13 cellular contexts compared by ENCODE assay signal in genomic region chr5:167565555-167565954, GRCh38.
DNase-seq lines count a peak whose midpoint lies in the region; ATAC-seq, FAIRE-seq and TF ChIP-seq lines count a peak whose summit lies in the region.
"Had no signal": no experiment of that assay in that cellular context is flagged by ENCODE, and none has a peak within 500 bp of the region (broad histone marks: within the 10 kb centered on the region; RNA-seq: fewer than 3 reads in every experiment).

No MANE protein-coding gene starts in this region.

- H3K9me3 Mint-ChIP-seq in activated CD4-positive, alpha-beta memory T cell treated with anti-CD3 and anti-CD28 coated beads for 36 hours, result peaks cover 2% of the 10 kb centered on the region

- intact Hi-C loops in dorsolateral prefrontal cortex (cut with DNase I), result no loop called here
- intact Hi-C loops in pancreas (cut with DNase I), result no loop called here
- intact Hi-C loops in activated CD4-positive, alpha-beta memory T cell treated with anti-CD3 and anti-CD28 coated beads for 36 hours (cut with micrococcal nuclease), result no loop called here

- H3K27ac ChIP-seq in dorsolateral prefrontal cortex, result no peak overlapping the region
- no peak overlapping the region for H3K27ac ChIP-seq in pancreas
- H3K27ac ChIP-seq: epithelial cell of prostate, ovary had no signal

- POLR2A ChIA-PET in activated CD4-positive, alpha-beta memory T cell treated with anti-CD3 and anti-CD28 coated beads for 36 hours (lab: Charles Lee), result no interaction called here

- no peaks in the 10 kb centered on the region for H3K4me1 Mint-ChIP-seq in activated CD4-positive, alpha-beta memory T cell treated with anti-CD3 and anti-CD28 coated beads for 36 hours (ENCODE audit: low read depth)
- H3K4me1 Mint-ChIP-seq: B cell had no signal

- no peaks in the 10 kb centered on the region for H3K36me3 ChIP-seq in pancreas
- H3K36me3 ChIP-seq: ovary had no signal

- no peak overlapping the region for H3K27ac Mint-ChIP-seq in activated CD4-positive, alpha-beta memory T cell treated with anti-CD3 and anti-CD28 coated beads for 36 hours
- H3K27ac Mint-ChIP-seq: B cell; stimulated activated naive CD8-positive, alpha-beta T cell treated with anti-CD3 and anti-CD28 coated beads, Interleukin-15, Interleukin-2, amounts not matched to agents 100 ng/mL and 50 ng/mL, for 24 hours had no signal

- CTCF ChIA-PET in activated CD4-positive, alpha-beta memory T cell treated with anti-CD3 and anti-CD28 coated beads for 36 hours (lab: Charles Lee), result no interaction called here

- WGBS in pancreas, 2 donors, result 32 to 45% methylated on average over 3 of the region's 3 CpGs

- no peak for FAIRE-seq in pancreas (lab: Jason Lieb, UNC)

- H3K27me3 Mint-ChIP-seq in activated CD4-positive, alpha-beta memory T cell treated with anti-CD3 and anti-CD28 coated beads for 36 hours, result no peaks in the 10 kb centered on the region
- H3K27me3 Mint-ChIP-seq: B cell had no signal

- no peak overlapping the region for H3K4me3 Mint-ChIP-seq in activated CD4-positive, alpha-beta memory T cell treated with anti-CD3 and anti-CD28 coated beads for 36 hours
- H3K4me3 Mint-ChIP-seq: B cell; stimulated activated naive CD8-positive, alpha-beta T cell treated with anti-CD3 and anti-CD28 coated beads, Interleukin-15, Interleukin-2, amounts not matched to agents 100 ng/mL and 50 ng/mL, for 24 hours had no signal

- peaks cover 0 to 15% (median 0%) of the 10 kb centered on the region in 45 donors for H3K27me3 ChIP-seq in dorsolateral prefrontal cortex
- peaks cover 0 to 12% (median 0%) of the 10 kb centered on the region in 4 donors for H3K27me3 ChIP-seq in pancreas
- H3K27me3 ChIP-seq: ovary had no signal

- no peaks in the 10 kb centered on the region for H3K4me1 ChIP-seq in pancreas

- TF ChIP-seq CTCF in dorsolateral prefrontal cortex (IDR thresholded peaks at IDR 0.05 in 54 of 56, conservative IDR thresholded peaks at IDR 0.05 in 2 of 56; ENCODE audit: low read depth in 1 of 56, partially characterized antibody in 56 of 56), result peak in 41 of 56 donors; percentile 12 to 56 (median 28)
- TF ChIP-seq CTCF in pancreas (IDR thresholded peaks at IDR 0.05), result no peak

- H3K9me3 ChIP-seq in pancreas, result no peaks in the 10 kb centered on the region
- H3K9me3 ChIP-seq: ovary had no signal

- H3K36me3 Mint-ChIP-seq in activated CD4-positive, alpha-beta memory T cell treated with anti-CD3 and anti-CD28 coated beads for 36 hours, result no peaks in the 10 kb centered on the region

- peak in 3 of 4 donors; percentile 51 to 60 (median 57) for ATAC-seq in pancreas
- no peak for ATAC-seq in GM19351 (IDR thresholded peaks at IDR 0.05; ENCODE audit: unreplicated experiment)

- DNase-seq in NCI-H1092 treated with DMSO at 0.1 percent for 48 hours (lab: John Stamatoyannopoulos, UW), result peak; percentile 8
- no peak for DNase-seq in NCI-H1092 (lab: John Stamatoyannopoulos, UW)
- DNase-seq in NCI-H1694 treated with DMSO at 0.1 percent for 48 hours (lab: John Stamatoyannopoulos, UW), result peak; percentile 63
- no peak for DNase-seq in dorsolateral prefrontal cortex
- no peak for DNase-seq in pancreas
- no peak for DNase-seq in NCI-H2029 (lab: John Stamatoyannopoulos, UW)
- DNase-seq in activated CD4-positive, alpha-beta memory T cell treated with anti-CD3 and anti-CD28 coated beads for 36 hours, result no peak
- DNase-seq: ovary, SHP77 treated with DMSO at 0.1 percent for 48 hours had no signal

- peak overlapping the region in 1 of 59 donors; percentile 3 for H3K4me3 ChIP-seq in dorsolateral prefrontal cortex
- no peak overlapping the region for H3K4me3 ChIP-seq in pancreas
- H3K4me3 ChIP-seq: ovary had no signal

Comparison
In these comparisons a context has a peak if more than half of its experiments do, and no peak if none do; other contexts are left out.
1. DNase-seq: peak in NCI-H1092 treated with DMSO at 0.1 percent for 48 hours (single experiment) and NCI-H1694 treated with DMSO at 0.1 percent for 48 hours (single experiment); none in NCI-H1092 (single experiment), dorsolateral prefrontal cortex (0 of 10), pancreas (0 of 6), NCI-H2029 (single experiment) and activated CD4-positive, alpha-beta memory T cell treated with anti-CD3 and anti-CD28 coated beads for 36 hours (single experiment).
2. CTCF ChIP-seq: peak in dorsolateral prefrontal cortex (41 of 56); none in pancreas (0 of 4).